Comparison of ENCODE assay signal across 34 cellular contexts in genomic region chr17:18119938-18120337, GRCh38. TPM values are rescaled to one million over a fixed set of nuclear protein-coding genes. Genes with fewer than 3 reads are reported as not detected.
DNase-seq lines count a peak whose midpoint lies in the region; ATAC-seq and TF ChIP-seq lines count a peak whose summit lies in the region.
"Had no signal": no experiment of that assay in that cellular context is flagged by ENCODE, and none has a peak within 500 bp of the region (broad histone marks: within the 10 kb centered on the region; RNA-seq: fewer than 3 reads in every experiment).

No MANE protein-coding gene starts in this region.

- H3K4me3 ChIP-seq in heart right ventricle (no peak overlapping the region), H7 (ENCODE audit: insufficient read depth, low read depth, low read length) (no peak overlapping the region), neuronal stem cell (ENCODE audit: low read length in 2 of 2) (peak overlapping the region in 1 of 2 donors; percentile 51)
- H3K4me3 ChIP-seq: A549, BLaER1 had no signal

- ATAC-seq in left cardiac atrium = no peak
- ATAC-seq in heart right ventricle = no peak
- no peak for ATAC-seq in activated naive CD8-positive, alpha-beta T cell treated with anti-CD3 and anti-CD28 coated beads, Interleukin-2, amount 50 U/mL, for 24 hours
- ATAC-seq: A549; CD8-positive, alpha-beta T cell had no signal

- peak overlapping the region; percentile 49 for H2BK12ac ChIP-seq in neuronal stem cell (ENCODE audit: low read length)

- H3K9ac ChIP-seq in neuronal stem cell (ENCODE audit: low read depth, low read length, poor library complexity) = no peak overlapping the region
- H3K9ac ChIP-seq: BLaER1; BLaER1 treated with 17β-estradiol and CSF1 and Interleukin-3, amounts not matched to agents 10 nM and 100 nM had no signal

- H3K9me3 Mint-ChIP-seq in activated naive CD8-positive, alpha-beta T cell treated with anti-CD3 and anti-CD28 coated beads, Interleukin-2, amount 50 U/mL, for 24 hours = no peaks in the 10 kb centered on the region
- H3K9me3 Mint-ChIP-seq: CD8-positive, alpha-beta memory T cell had no signal

- no peak overlapping the region for H3K14ac ChIP-seq in neuronal stem cell (ENCODE audit: low read length)

- no peaks in the 10 kb centered on the region for H3K79me1 ChIP-seq in neuronal stem cell (ENCODE audit: low read depth, low read length)

- WGBS in heart right ventricle, 2 donors = 98% methylated on average over 26 to 30 of the region's 30 CpGs
- WGBS in neuronal stem cell (ENCODE audit: extremely low coverage in 2 of 2, insufficient read length in 2 of 2, insufficient replicate concordance in 1 of 2), 2 donors = no CpG with 5 or more reads among the region's 30 CpGs

- H3K4me1 Mint-ChIP-seq in activated naive CD8-positive, alpha-beta T cell treated with anti-CD3 and anti-CD28 coated beads, Interleukin-2, amount 50 U/mL, for 24 hours = no peaks in the 10 kb centered on the region
- H3K4me1 Mint-ChIP-seq: B cell; CD14-positive monocyte; CD4-positive, alpha-beta memory T cell; CD4-positive, CD25-positive, alpha-beta regulatory T cell; CD8-positive, alpha-beta memory T cell had no signal

- H2AFZ ChIP-seq in neuronal stem cell (ENCODE audit: low read length) = no peak overlapping the region

- TF ChIP-seq CTCF in heart right ventricle (IDR thresholded peaks at IDR 0.05) = no peak

- H3K4me1 ChIP-seq in heart right ventricle (no peaks in the 10 kb centered on the region), neuronal stem cell (ENCODE audit: control insufficient read depth in 2 of 2, insufficient read depth in 1 of 2, low read depth in 1 of 2, low read length in 2 of 2) (peaks cover 6 to 9% of the 10 kb centered on the region in 2 donors)
- H3K4me1 ChIP-seq: A549; BE2C; BLaER1; BLaER1 treated with 17β-estradiol and CSF1 and Interleukin-3, amounts not matched to agents 10 nM and 100 nM; Caco-2 had no signal

- peak overlapping the region; percentile 85 for H2BK120ac ChIP-seq in neuronal stem cell (ENCODE audit: low read depth, low read length)

- H2BK15ac ChIP-seq in neuronal stem cell (ENCODE audit: low read length) = peak overlapping the region; percentile 38

- H3K9me3 ChIP-seq in heart right ventricle (peaks cover 0 to 18% (median 0%) of the 10 kb centered on the region in 11 donors), neuronal stem cell (replicated peaks in 1 of 2; ENCODE audit: control insufficient read depth in 2 of 2, insufficient read depth in 1 of 2, low read depth in 1 of 2, low read length in 2 of 2) (peaks cover 14 to 17% of the 10 kb centered on the region in 2 donors)
- H3K9me3 ChIP-seq: BE2C had no signal

- no peaks in the 10 kb centered on the region for H3K36me3 Mint-ChIP-seq in activated naive CD8-positive, alpha-beta T cell treated with anti-CD3 and anti-CD28 coated beads, Interleukin-2, amount 50 U/mL, for 24 hours (ENCODE audit: low read depth)
- H3K36me3 Mint-ChIP-seq: CD14-positive monocyte; CD4-positive, alpha-beta memory T cell; CD4-positive, CD25-positive, alpha-beta regulatory T cell; CD8-positive, alpha-beta memory T cell; CD8-positive, alpha-beta T cell had no signal

- H3K18ac ChIP-seq in neuronal stem cell (ENCODE audit: low read length) = no peak overlapping the region

- H3K27ac ChIP-seq in heart right ventricle = no peak overlapping the region
- H3K27ac ChIP-seq in neuronal stem cell (replicated peaks; ENCODE audit: low read length) = no peak overlapping the region
- H3K27ac ChIP-seq: 22Rv1; A549; BLaER1; BLaER1 treated with 17β-estradiol and CSF1 and Interleukin-3, amounts not matched to agents 10 nM and 100 nM; C4-2B had no signal

- H2BK5ac ChIP-seq in neuronal stem cell (ENCODE audit: low read length) = no peak overlapping the region

- H3K36me3 ChIP-seq in heart right ventricle (no peaks in the 10 kb centered on the region), H7 (replicated peaks; ENCODE audit: control insufficient read depth, insufficient read depth, low read length) (no peaks in the 10 kb centered on the region), neuronal stem cell (replicated peaks in 1 of 2; ENCODE audit: control insufficient read depth in 2 of 2, insufficient read depth in 2 of 2, low read length in 2 of 2) (no peaks in the 10 kb centered on the region)
- H3K36me3 ChIP-seq: BE2C; BLaER1; BLaER1 treated with 17β-estradiol and CSF1 and Interleukin-3, amounts not matched to agents 10 nM and 100 nM had no signal

- no peak overlapping the region for H4K91ac ChIP-seq in neuronal stem cell (ENCODE audit: low read depth, low read length, poor library complexity)

- intact Hi-C loops in left cardiac atrium (cut with DNase I) (no loop called here), heart right ventricle (cut with DNase I) (no loop called here)

- H3K27me3 ChIP-seq in heart right ventricle (peaks cover 0 to 5% (median 0%) of the 10 kb centered on the region in 7 donors), H7 (ENCODE audit: control insufficient read depth, insufficient read depth, low read length) (no peaks in the 10 kb centered on the region), neuronal stem cell (ENCODE audit: control insufficient read depth in 3 of 3, insufficient read depth in 3 of 3, low read depth in 1 of 3, low read length in 3 of 3) (peaks cover 0 to 14% (median 0%) of the 10 kb centered on the region in 3 experiments)
- H3K27me3 ChIP-seq: BE2C; BLaER1; BLaER1 treated with 17β-estradiol and CSF1 and Interleukin-3, amounts not matched to agents 10 nM and 100 nM had no signal

- no peak overlapping the region for H3K4me2 ChIP-seq in neuronal stem cell (ENCODE audit: insufficient read depth, low read length, poor library complexity, severe bottlenecking)
- H3K4me2 ChIP-seq: A549; BLaER1; BLaER1 treated with 17β-estradiol and CSF1 and Interleukin-3, amounts not matched to agents 10 nM and 100 nM had no signal

- H4K8ac ChIP-seq in neuronal stem cell (ENCODE audit: low read depth, low read length) = no peak overlapping the region

- H3K27ac Mint-ChIP-seq in activated naive CD8-positive, alpha-beta T cell treated with anti-CD3 and anti-CD28 coated beads, Interleukin-2, amount 50 U/mL, for 24 hours = no peak overlapping the region
- H3K27ac Mint-ChIP-seq: B cell; CD14-positive monocyte; CD4-positive, alpha-beta memory T cell; CD4-positive, alpha-beta T cell; CD8-positive, alpha-beta memory T cell; CD8-positive, alpha-beta T cell had no signal

- no peak overlapping the region for H3K23ac ChIP-seq in neuronal stem cell (ENCODE audit: low read depth, low read length, poor library complexity)

- DNase-seq in left cardiac atrium (peak; percentile 19), heart right ventricle (no peak), H7 (peak; percentile 50), neuronal stem cell (ENCODE audit: low spot score) (no peak), cerebellar cortex (ENCODE audit: low spot score) (no peak)
- DNase-seq in activated naive CD8-positive, alpha-beta T cell treated with anti-CD3 and anti-CD28 coated beads, Interleukin-2, amount 50 U/mL, for 24 hours = no peak
- DNase-seq: 8988T; ACHN; AML-193; BE2C; C1 segment of cervical spinal cord; Caco-2; Calu3; CD4-positive, alpha-beta memory T cell; CD4-positive, alpha-beta T cell; CD4-positive, CD25-positive, alpha-beta regulatory T cell; CD8-positive, alpha-beta memory T cell; CD8-positive, alpha-beta T cell; COR-L47; DMS 273 treated with DMSO at 0.1 percent for 48 hours; DMS153; DMS53; DMS79; DMS79 treated with DMSO at 0.1 percent for 48 hours; DND-41; EL had no signal

- no peaks in the 10 kb centered on the region for H3K27me3 Mint-ChIP-seq in activated naive CD8-positive, alpha-beta T cell treated with anti-CD3 and anti-CD28 coated beads, Interleukin-2, amount 50 U/mL, for 24 hours
- H3K27me3 Mint-ChIP-seq: B cell; CD4-positive, alpha-beta memory T cell; CD4-positive, alpha-beta T cell; CD4-positive, CD25-positive, alpha-beta regulatory T cell; CD8-positive, alpha-beta memory T cell had no signal

- H3K4me3 Mint-ChIP-seq in activated naive CD8-positive, alpha-beta T cell treated with anti-CD3 and anti-CD28 coated beads, Interleukin-2, amount 50 U/mL, for 24 hours = no peak overlapping the region
- H3K4me3 Mint-ChIP-seq: B cell; CD14-positive monocyte; CD4-positive, alpha-beta memory T cell; CD4-positive, alpha-beta T cell; CD4-positive, CD25-positive, alpha-beta regulatory T cell; CD8-positive, alpha-beta memory T cell; CD8-positive, alpha-beta T cell had no signal

- H2AK5ac ChIP-seq in neuronal stem cell (ENCODE audit: low read depth, low read length) = peak overlapping the region; percentile 76

- peak overlapping the region; percentile 27 for H3K4ac ChIP-seq in neuronal stem cell (ENCODE audit: low read length)

RNA-seq across cellular contexts. Expression of gene MYO15A, which starts 11.4 kb away (rescaled TPM):
- total RNA-seq in left cardiac atrium (1 to 10 TPM in 1 of 2 donors, under 1 TPM in 1; 0.71 to 1.1 TPM), heart right ventricle (under 1 TPM in 7 of 10 donors, not detected in 3; 0.11 to 0.58 (median 0.26) TPM)
- polyA plus RNA-seq in heart right ventricle = 1 to 10 TPM in 1 of 2 donors, under 1 TPM in 1; 0.35 to 1.2 TPM
- total RNA-seq in H7 (2014; rRNA removed; shearing (Covaris generic)) = 0.52 and 1.4 TPM in 2 replicates
- polyA plus RNA-seq in neuronal stem cell (2013, experiment 1 of 2) = 1.3 TPM
- polyA plus RNA-seq in neuronal stem cell (2013, experiment 2 of 2) = 1.4 TPM
- total RNA-seq: Caco-2, Daoy had no signal

RNA-seq across cellular contexts. Expression of gene DRG2, which starts 32.2 kb away (rescaled TPM):
- total RNA-seq in left cardiac atrium (10 to 100 TPM; 17.8 to 22.2 TPM), heart right ventricle (10 to 100 TPM; 18.1 to 23.3 (median 20.9) TPM)
- 10 to 100 TPM; 28.4 to 44.3 TPM for polyA plus RNA-seq in heart right ventricle
- total RNA-seq in H7 (2014; rRNA removed; shearing (Covaris generic)) = 60.0 and 66.4 TPM in 2 replicates
- polyA plus RNA-seq in neuronal stem cell (2013, experiment 1 of 2) = 21.8 TPM
- 20.9 TPM for polyA plus RNA-seq in neuronal stem cell (2013, experiment 2 of 2)

Comparison
In these comparisons a context has a peak if more than half of its experiments do, and no peak if none do; other contexts are left out.
1. DNase-seq: peak in left cardiac atrium (single experiment) and H7 (single experiment); none in heart right ventricle (0 of 2), neuronal stem cell (single experiment), activated naive CD8-positive, alpha-beta T cell treated with anti-CD3 and anti-CD28 coated beads, Interleukin-2, amount 50 U/mL, for 24 hours (single experiment) and cerebellar cortex (single experiment).